ENCODE assay signal across 2 cellular contexts in genomic region chr21:27466175-27466574, GRCh38.
TF ChIP-seq lines count a peak whose summit lies in the region.

No MANE protein-coding gene starts in this region.

TF ChIP-seq in GM23338, 12 proteins besides CTCF, POLR2A, EP300 and RAD21:
- TF ChIP-seq STAT1 (IDR thresholded peaks at IDR 0.05; ENCODE audit: unreplicated experiment) (no peak), ZNF331 (CRISPR knock-in tag; IDR thresholded peaks at IDR 0.05; ENCODE audit: low read depth) (no peak), ZNF114 (CRISPR knock-in tag; IDR thresholded peaks at IDR 0.05) (no peak), REST (IDR thresholded peaks at IDR 0.05; ENCODE audit: unreplicated experiment) (no peak), ETS1 (IDR thresholded peaks at IDR 0.05) (no peak), EZH2phosphoT487 (IDR thresholded peaks at IDR 0.05; ENCODE audit: unreplicated experiment) (no peak), CREB1 (CRISPR knock-in tag; IDR thresholded peaks at IDR 0.05; ENCODE audit: low read depth) (no peak), NANOG (IDR thresholded peaks at IDR 0.05; ENCODE audit: borderline replicate concordance) (no peak), ZNF462 (CRISPR knock-in tag; IDR thresholded peaks at IDR 0.05) (no peak), POLR2AphosphoS5 (IDR thresholded peaks at IDR 0.05; ENCODE audit: low read depth) (no peak), JUNB (IDR thresholded peaks at IDR 0.05; ENCODE audit: unreplicated experiment) (no peak), EZH2 (IDR thresholded peaks at IDR 0.05; ENCODE audit: low read depth, unreplicated experiment) (no peak)
TF ChIP-seq in GM23338: peak in this region for 0.

TF ChIP-seq in H1, 55 proteins besides CTCF, POLR2A, EP300 and RAD21:
- TF ChIP-seq SP1 (IDR thresholded peaks at IDR 0.05; ENCODE audit: low read depth, low read length) (no peak), ZNF274 (IDR thresholded peaks at IDR 0.05; ENCODE audit: borderline replicate concordance, extremely low read depth, low read length) (no peak), CHD2 (IDR thresholded peaks at IDR 0.05; ENCODE audit: low read length) (no peak), SUZ12 (IDR thresholded peaks at IDR 0.05; ENCODE audit: low read length) (no peak), BACH1 (IDR thresholded peaks at IDR 0.05; ENCODE audit: low read length) (no peak), GABPA (IDR thresholded peaks at IDR 0.05; ENCODE audit: borderline replicate concordance, insufficient read depth, low read length) (no peak), ASH2L (IDR thresholded peaks at IDR 0.05; ENCODE audit: low read length) (no peak), TBP (IDR thresholded peaks at IDR 0.05; ENCODE audit: low read depth, low read length) (no peak), TCF12 (IDR thresholded peaks at IDR 0.05; ENCODE audit: low read depth, low read length) (no peak), CHD7 (IDR thresholded peaks at IDR 0.05; ENCODE audit: insufficient replicate concordance, low read length) (no peak), CBX8 (IDR thresholded peaks at IDR 0.05; ENCODE audit: borderline replicate concordance, low read depth, low read length) (no peak), TAF1 (IDR thresholded peaks at IDR 0.05; ENCODE audit: low read depth, low read length) (no peak)
